In the genomic region with DNA sequence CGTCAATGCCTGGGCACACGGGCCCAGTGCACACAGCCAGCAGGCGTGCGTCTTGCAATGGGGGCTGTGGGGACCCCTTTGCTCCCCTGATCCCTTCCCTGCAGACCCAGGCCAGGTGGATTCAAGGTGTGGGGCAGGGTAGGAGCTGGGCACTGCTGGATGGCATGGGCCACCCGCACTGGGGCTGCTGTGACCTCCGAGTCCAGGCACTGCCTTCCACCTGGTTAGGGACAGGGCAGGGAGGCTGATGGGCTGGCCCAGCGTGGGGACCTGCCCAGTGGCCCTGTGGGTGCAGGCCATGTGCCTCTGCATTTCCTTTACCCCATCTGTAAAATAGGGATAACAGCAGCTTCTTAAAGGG, we compare ENCODE assay signal across 21 cellular contexts. TPM values are rescaled to one million over a fixed set of nuclear protein-coding genes. Genes with fewer than 3 reads are reported as not detected.
A peak's percentile ranks its signal among the peaks of the same experiment; 100 is the strongest.
DNase-seq lines count a peak whose midpoint lies in the region; ATAC-seq and TF ChIP-seq lines count a peak whose summit lies in the region.
"Had no signal": no experiment of that assay in that cellular context is flagged by ENCODE, and none has a peak within 500 bp of the region (broad histone marks: within the 10 kb centered on the region; RNA-seq: fewer than 3 reads in every experiment).

No MANE protein-coding gene starts in this region.

- H3K36me3 ChIP-seq in endodermal cell (ENCODE audit: control insufficient read depth, insufficient read depth, low read length) = no peaks in the 10 kb centered on the region
- no peaks in the 10 kb centered on the region for H3K36me3 ChIP-seq in vagina
- H3K36me3 ChIP-seq: heart right ventricle had no signal

- H3K27me3 ChIP-seq in endodermal cell (ENCODE audit: control insufficient read depth, insufficient read depth, low read length, poor library complexity, severe bottlenecking) = peaks cover 10% of the 10 kb centered on the region
- H3K27me3 ChIP-seq in vagina = no peaks in the 10 kb centered on the region
- H3K27me3 ChIP-seq: heart right ventricle had no signal

- no peak overlapping the region for H3K9ac ChIP-seq in endodermal cell (ENCODE audit: extremely low read depth, low read length, poor library complexity, severe bottlenecking)
- H3K9ac ChIP-seq: SK-N-SH had no signal

- H3K4me1 Mint-ChIP-seq in T-helper 2 cell treated with Interferon-gamma antibody and Interleukin-4, amounts not matched to agents 5 μg/mL and 100 μg/mL, for 36 hours (ENCODE audit: low read depth) = peaks cover 27% of the 10 kb centered on the region
- peaks cover 85% of the 10 kb centered on the region for H3K4me1 Mint-ChIP-seq in stimulated activated naive CD8-positive, alpha-beta T cell treated with anti-CD3 and anti-CD28 coated beads, Interleukin-15, amount 100 ng/mL, for 72 hours
- H3K4me1 Mint-ChIP-seq in endodermal cell = no peaks in the 10 kb centered on the region
- H3K4me1 Mint-ChIP-seq: H9 had no signal

- H3K4me3 ChIP-seq in endodermal cell (ENCODE audit: low read length) (no peak overlapping the region), vagina (no peak overlapping the region)
- H3K4me3 ChIP-seq: heart right ventricle, PC-9 had no signal

- ATAC-seq in stimulated activated naive CD8-positive, alpha-beta T cell treated with anti-CD3 and anti-CD28 coated beads, Interleukin-15, amount 100 ng/mL, for 72 hours = peak; percentile 14
- no peak for ATAC-seq in stimulated activated naive CD8-positive, alpha-beta T cell treated with anti-CD3 and anti-CD28 coated beads, Interleukin-15, Interleukin-2, amounts not matched to agents 100 U/mL and 50 U/mL, for 24 hours
- no peak for ATAC-seq in GM19395 (IDR thresholded peaks at IDR 0.05; ENCODE audit: unreplicated experiment)
- ATAC-seq: heart right ventricle had no signal

- no peaks in the 10 kb centered on the region for H3K36me3 Mint-ChIP-seq in T-helper 2 cell treated with Interferon-gamma antibody and Interleukin-4, amounts not matched to agents 5 μg/mL and 100 μg/mL, for 36 hours (ENCODE audit: low read depth)
- H3K36me3 Mint-ChIP-seq in endodermal cell (ENCODE audit: low read depth) = no peaks in the 10 kb centered on the region

- H3K9me3 Mint-ChIP-seq in T-helper 2 cell treated with Interferon-gamma antibody and Interleukin-4, amounts not matched to agents 5 μg/mL and 100 μg/mL, for 36 hours = no peaks in the 10 kb centered on the region
- no peaks in the 10 kb centered on the region for H3K9me3 Mint-ChIP-seq in stimulated activated naive CD8-positive, alpha-beta T cell treated with anti-CD3 and anti-CD28 coated beads, Interleukin-15, amount 100 ng/mL, for 72 hours
- no peaks in the 10 kb centered on the region for H3K9me3 Mint-ChIP-seq in endodermal cell
- H3K9me3 Mint-ChIP-seq: H9; stimulated activated naive CD8-positive, alpha-beta T cell treated with anti-CD3 and anti-CD28 coated beads, Interleukin-15, Interleukin-2, amounts not matched to agents 100 ng/mL and 50 ng/mL, for 24 hours had no signal

- TF ChIP-seq CTCF in endodermal cell (conservative IDR thresholded peaks at IDR 0.05) = no peak
- no peak for TF ChIP-seq CTCF in vagina (IDR thresholded peaks at IDR 0.05)

- H3K4me3 Mint-ChIP-seq in T-helper 2 cell treated with Interferon-gamma antibody and Interleukin-4, amounts not matched to agents 5 μg/mL and 100 μg/mL, for 36 hours = peak overlapping the region; percentile 46
- H3K4me3 Mint-ChIP-seq in stimulated activated naive CD8-positive, alpha-beta T cell treated with anti-CD3 and anti-CD28 coated beads, Interleukin-15, amount 100 ng/mL, for 72 hours = peak overlapping the region; percentile 29 to 66
- no peak overlapping the region for H3K4me3 Mint-ChIP-seq in endodermal cell
- H3K4me3 Mint-ChIP-seq: H9; stimulated activated naive CD8-positive, alpha-beta T cell treated with anti-CD3 and anti-CD28 coated beads, Interleukin-15, Interleukin-2, amounts not matched to agents 100 ng/mL and 50 ng/mL, for 24 hours had no signal

- TF ChIP-seq POLR2A in vagina (IDR thresholded peaks at IDR 0.05) = no peak

- H3K27me3 Mint-ChIP-seq in T-helper 2 cell treated with Interferon-gamma antibody and Interleukin-4, amounts not matched to agents 5 μg/mL and 100 μg/mL, for 36 hours (ENCODE audit: low read depth) = peaks cover 16% of the 10 kb centered on the region
- H3K27me3 Mint-ChIP-seq in stimulated activated naive CD8-positive, alpha-beta T cell treated with anti-CD3 and anti-CD28 coated beads, Interleukin-15, amount 100 ng/mL, for 72 hours = no peaks in the 10 kb centered on the region
- peaks cover 35% of the 10 kb centered on the region for H3K27me3 Mint-ChIP-seq in endodermal cell (ENCODE audit: insufficient read depth)
- H3K27me3 Mint-ChIP-seq: stimulated activated naive CD8-positive, alpha-beta T cell treated with anti-CD3 and anti-CD28 coated beads, Interleukin-15, Interleukin-2, amounts not matched to agents 100 ng/mL and 50 ng/mL, for 24 hours had no signal

- H3K27ac ChIP-seq in endodermal cell (ENCODE audit: low read depth, low read length) (no peak overlapping the region), vagina (no peak overlapping the region)
- H3K27ac ChIP-seq: PC-9 had no signal

- no peaks in the 10 kb centered on the region for H3K9me3 ChIP-seq in endodermal cell (ENCODE audit: control insufficient read depth, low read length)
- no peaks in the 10 kb centered on the region for H3K9me3 ChIP-seq in vagina
- H3K9me3 ChIP-seq: heart right ventricle, SK-N-SH had no signal

- intact Hi-C loops in vagina (cut with DNase I) = no loop called here

- DNase-seq in T-helper 2 cell treated with Interferon-gamma antibody and Interleukin-4, amounts not matched to agents 5 μg/mL and 100 μg/mL, for 36 hours (ENCODE audit: low spot score) = no peak
- DNase-seq in T-helper 2 cell (no peak), endodermal cell (peak; percentile 23), vagina (ENCODE audit: extremely low spot score in 2 of 2) (peak; percentile 82 to 88), NCI-H1417 (lab: John Stamatoyannopoulos, UW) (no peak)
- DNase-seq in stimulated activated naive CD8-positive, alpha-beta T cell treated with anti-CD3 and anti-CD28 coated beads, Interleukin-15, amount 100 ng/mL, for 72 hours = no peak
- no peak for DNase-seq in stimulated activated naive CD8-positive, alpha-beta T cell treated with anti-CD3 and anti-CD28 coated beads, Interleukin-15, Interleukin-2, amounts not matched to agents 100 U/mL and 50 U/mL, for 24 hours
- DNase-seq: 8988T, DMS79, H9, heart right ventricle, islet precursor cell, NCI-H1417 treated with DMSO at 0.1 percent for 48 hours, NCI-H2171, PC-9, SK-N-SH had no signal

- H3K27ac Mint-ChIP-seq in T-helper 2 cell treated with Interferon-gamma antibody and Interleukin-4, amounts not matched to agents 5 μg/mL and 100 μg/mL, for 36 hours = peak overlapping the region; percentile 34
- peak overlapping the region in 1 of 2 donors; percentile 61 for H3K27ac Mint-ChIP-seq in stimulated activated naive CD8-positive, alpha-beta T cell treated with anti-CD3 and anti-CD28 coated beads, Interleukin-15, amount 100 ng/mL, for 72 hours
- H3K27ac Mint-ChIP-seq in endodermal cell = no peak overlapping the region
- H3K27ac Mint-ChIP-seq: H9; stimulated activated naive CD8-positive, alpha-beta T cell treated with anti-CD3 and anti-CD28 coated beads, Interleukin-15, Interleukin-2, amounts not matched to agents 100 ng/mL and 50 ng/mL, for 24 hours had no signal

- H3K4me1 ChIP-seq in endodermal cell (ENCODE audit: control insufficient read depth, insufficient read depth, low read length) (no peaks in the 10 kb centered on the region), vagina (peaks cover 7% of the 10 kb centered on the region)

- 72 to 92% methylated on average over 2 to 7 of the region's 7 CpGs for WGBS in endodermal cell (ENCODE audit: insufficient coverage in 1 of 2, insufficient read length in 1 of 2), 2 experiments

RNA-seq across cellular contexts. Expression of a gene that starts 22.9 kb away (rescaled TPM):
- 1 to 10 TPM; 1.8 to 3.5 TPM for total RNA-seq in endodermal cell
- polyA plus RNA-seq in endodermal cell (2013, experiment 1 of 2) = 1.0 TPM
- 0.46 TPM for polyA plus RNA-seq in endodermal cell (2013, experiment 2 of 2)
- 2.7 TPM for total RNA-seq in vagina
- total RNA-seq: PC-9 had no signal

RNA-seq across cellular contexts. Expression of a gene that starts 23.4 kb away (rescaled TPM):
- under 1 TPM; 0.11 TPM for total RNA-seq in endodermal cell
- polyA plus RNA-seq in endodermal cell (2013, experiment 1 of 2) = 0.18 TPM
- 0.08 TPM for polyA plus RNA-seq in endodermal cell (2013, experiment 2 of 2)
- not detected for total RNA-seq in vagina
- total RNA-seq: activated CD8-positive, alpha-beta memory T cell treated with anti-CD3 and anti-CD28 coated beads for 36 hours; bronchial epithelial cell; heart right ventricle; PC-9 had no signal
- polyA plus RNA-seq: CD14-positive monocyte, heart right ventricle, SK-N-SH had no signal

Comparison
In these comparisons a context has a peak if more than half of its experiments do, and no peak if none do; other contexts are left out.
1. DNase-seq: peak in endodermal cell (single experiment) and vagina (2 of 2); none in T-helper 2 cell treated with Interferon-gamma antibody and Interleukin-4, amounts not matched to agents 5 μg/mL and 100 μg/mL, for 36 hours (single experiment), T-helper 2 cell (0 of 5), stimulated activated naive CD8-positive, alpha-beta T cell treated with anti-CD3 and anti-CD28 coated beads, Interleukin-15, amount 100 ng/mL, for 72 hours (0 of 2), stimulated activated naive CD8-positive, alpha-beta T cell treated with anti-CD3 and anti-CD28 coated beads, Interleukin-15, Interleukin-2, amounts not matched to agents 100 U/mL and 50 U/mL, for 24 hours (single experiment) and NCI-H1417 (0 of 3).